In genomic region chr17:46056800-46057304, GRCh38 we compare ENCODE assay signal across 11 cellular contexts. TPM values are rescaled to one million over a fixed set of nuclear protein-coding genes. Genes with fewer than 3 reads are reported as not detected.
DNase-seq lines count a peak whose midpoint lies in the region; ATAC-seq lines count a peak whose summit lies in the region.
"Had no signal": no experiment of that assay in that cellular context is flagged by ENCODE, and none has a peak within 500 bp of the region (broad histone marks: within the 10 kb centered on the region; RNA-seq: fewer than 3 reads in every experiment).

No MANE protein-coding gene starts in this region.

- H3K4me1 Mint-ChIP-seq in activated T-cell treated with anti-CD3 and anti-CD28 coated beads, Interleukin-2, amount 50 U/mL, for 72 hours (ENCODE audit: low read depth), result peaks cover 56% of the 10 kb centered on the region
- H3K4me1 Mint-ChIP-seq in T-cell, result peaks cover 45 to 55% (median 54%) of the 10 kb centered on the region in 3 donors

- no peaks in the 10 kb centered on the region for H3K9me3 ChIP-seq in iPS-18a (ENCODE audit: control insufficient read depth, low read depth, low read length)
- H3K9me3 ChIP-seq in subcutaneous abdominal adipose tissue (ENCODE audit: control insufficient read depth in 5 of 5, low read length in 5 of 5), result no peaks in the 10 kb centered on the region
- H3K9me3 ChIP-seq: BLaER1 treated with 17β-estradiol and CSF1 and Interleukin-3, amounts not matched to agents 10 nM and 100 nM; thoracic aorta had no signal

- peak overlapping the region; percentile 47 for H3K27ac ChIP-seq in iPS-18a (ENCODE audit: low read length)
- peak overlapping the region; percentile 49 for H3K27ac ChIP-seq in subcutaneous abdominal adipose tissue (ENCODE audit: low read depth, low read length)
- H3K27ac ChIP-seq: BLaER1 treated with 17β-estradiol and CSF1 and Interleukin-3, amounts not matched to agents 10 nM and 100 nM; thoracic aorta had no signal

- H3K9ac ChIP-seq in iPS-18a (ENCODE audit: low read length) (no peak overlapping the region), subcutaneous abdominal adipose tissue (ENCODE audit: low read length in 5 of 5) (no peak overlapping the region)
- H3K9ac ChIP-seq: BLaER1 treated with 17β-estradiol and CSF1 and Interleukin-3, amounts not matched to agents 10 nM and 100 nM had no signal

- H3K27me3 ChIP-seq in iPS-18a (ENCODE audit: control insufficient read depth, insufficient read depth, low read length) (no peaks in the 10 kb centered on the region), subcutaneous abdominal adipose tissue (ENCODE audit: control insufficient read depth in 5 of 5, insufficient read depth in 4 of 5, low read length in 5 of 5) (no peaks in the 10 kb centered on the region)
- H3K27me3 ChIP-seq: BLaER1 treated with 17β-estradiol and CSF1 and Interleukin-3, amounts not matched to agents 10 nM and 100 nM had no signal

- ATAC-seq in activated T-cell treated with anti-CD3 and anti-CD28 coated beads, Interleukin-2, amount 50 U/mL, for 72 hours (replicated peaks in 1 of 2), result peak; percentile 41
- peak in 1 of 4 experiments; percentile 16 for ATAC-seq in T-cell (replicated peaks in 1 of 4)
- no peak for ATAC-seq in GM21529 (IDR thresholded peaks at IDR 0.05; ENCODE audit: unreplicated experiment)

- CTCF ChIA-PET in T-cell (lab: Charles Lee), result interaction anchor here (0.6 to 1.6 kb wide), 5 partner anchors 45 to 1329 kb away, joined by 3 to 5 read pairs (median 3); partner anchors contain the start of gene KANSL1 (in 1 of the 2)

- H3K4me1 ChIP-seq in iPS-18a (ENCODE audit: control insufficient read depth, low read depth, low read length), result peaks cover 17% of the 10 kb centered on the region
- H3K4me1 ChIP-seq in subcutaneous abdominal adipose tissue (ENCODE audit: control insufficient read depth in 5 of 5, insufficient read depth in 5 of 5, low read length in 5 of 5), result peaks cover 0 to 25% (median 5%) of the 10 kb centered on the region in 5 donors
- H3K4me1 ChIP-seq: BLaER1 treated with 17β-estradiol and CSF1 and Interleukin-3, amounts not matched to agents 10 nM and 100 nM had no signal

- DNase-seq in activated T-cell treated with anti-CD3 and anti-CD28 coated beads, Interleukin-2, amount 50 U/mL, for 72 hours, result no peak
- DNase-seq in activated T-cell treated with anti-CD3 and anti-CD28 coated beads for 4 hours (no peak), T-cell (no peak), HuH-7.5 (ENCODE audit: low spot score) (no peak), NCI-H82 treated with DMSO at 0.1 percent for 48 hours (lab: John Stamatoyannopoulos, UW; ENCODE audit: unreplicated experiment) (no peak)
- DNase-seq: NCI-H2081 had no signal

- no peak overlapping the region for H3K4me3 ChIP-seq in iPS-18a (ENCODE audit: low read length)
- no peak overlapping the region for H3K4me3 ChIP-seq in subcutaneous abdominal adipose tissue (ENCODE audit: low read depth in 1 of 5, low read length in 5 of 5)
- H3K4me3 ChIP-seq: BLaER1 treated with 17β-estradiol and CSF1 and Interleukin-3, amounts not matched to agents 10 nM and 100 nM; thoracic aorta had no signal

- H3K4me3 Mint-ChIP-seq in activated T-cell treated with anti-CD3 and anti-CD28 coated beads, Interleukin-2, amount 50 U/mL, for 72 hours, result no peak overlapping the region
- H3K4me3 Mint-ChIP-seq in T-cell, result no peak overlapping the region

- peaks cover 17% of the 10 kb centered on the region for H3K36me3 ChIP-seq in iPS-18a (ENCODE audit: control insufficient read depth, low read depth, low read length)
- peaks cover 0 to 6% (median 3%) of the 10 kb centered on the region in 5 donors for H3K36me3 ChIP-seq in subcutaneous abdominal adipose tissue (ENCODE audit: control insufficient read depth in 5 of 5, insufficient read depth in 5 of 5, low read length in 5 of 5)
- H3K36me3 ChIP-seq: thoracic aorta had no signal

- POLR2A ChIA-PET in T-cell (lab: Charles Lee), result no interaction called here

- peak overlapping the region; percentile 81 for H3K27ac Mint-ChIP-seq in activated T-cell treated with anti-CD3 and anti-CD28 coated beads, Interleukin-2, amount 50 U/mL, for 72 hours
- H3K27ac Mint-ChIP-seq in T-cell, result peak overlapping the region; percentile 66 to 79

- peaks cover 8 to 16% of the 10 kb centered on the region in 2 donors for H3K36me3 Mint-ChIP-seq in activated T-cell treated with anti-CD3 and anti-CD28 coated beads, Interleukin-2, amount 50 U/mL, for 72 hours (ENCODE audit: insufficient read depth in 2 of 2)
- H3K36me3 Mint-ChIP-seq in T-cell, result peaks cover 21% of the 10 kb centered on the region

- no peaks in the 10 kb centered on the region for H3K9me3 Mint-ChIP-seq in activated T-cell treated with anti-CD3 and anti-CD28 coated beads, Interleukin-2, amount 50 U/mL, for 72 hours
- no peaks in the 10 kb centered on the region for H3K9me3 Mint-ChIP-seq in T-cell

- H3K27me3 Mint-ChIP-seq in activated T-cell treated with anti-CD3 and anti-CD28 coated beads, Interleukin-2, amount 50 U/mL, for 72 hours (ENCODE audit: low read depth), result no peaks in the 10 kb centered on the region
- no peaks in the 10 kb centered on the region for H3K27me3 Mint-ChIP-seq in T-cell

RNA-seq across cellular contexts. Expression of gene STH, which starts 57.8 kb away (rescaled TPM):
- not detected for total RNA-seq in activated T-cell treated with anti-CD3 and anti-CD28 coated beads, Interleukin-2, amount 50 U/mL, for 72 hours
- total RNA-seq in T-cell, result not detected
- total RNA-seq: thoracic aorta had no signal
